1 cellular context compared by ENCODE assay signal in genomic region chr2:26423750-26424149, GRCh38.
TF ChIP-seq lines count a peak whose summit lies in the region.

No MANE protein-coding gene starts in this region.

TF ChIP-seq in HepG2, 621 proteins besides CTCF, POLR2A, EP300 and RAD21:
- TF ChIP-seq ZNF75D (CRISPR knock-in tag; IDR thresholded peaks at IDR 0.05; ENCODE audit: borderline replicate concordance) (no peak), ZNF629 (CRISPR knock-in tag; conservative IDR thresholded peaks at IDR 0.05) (peak; percentile 38; the same call in 1 of the 2 replicates)
TF ChIP-seq in HepG2: peak in this region for 1.
